ENCODE assay signal across 9 cellular contexts in the genomic region with DNA sequence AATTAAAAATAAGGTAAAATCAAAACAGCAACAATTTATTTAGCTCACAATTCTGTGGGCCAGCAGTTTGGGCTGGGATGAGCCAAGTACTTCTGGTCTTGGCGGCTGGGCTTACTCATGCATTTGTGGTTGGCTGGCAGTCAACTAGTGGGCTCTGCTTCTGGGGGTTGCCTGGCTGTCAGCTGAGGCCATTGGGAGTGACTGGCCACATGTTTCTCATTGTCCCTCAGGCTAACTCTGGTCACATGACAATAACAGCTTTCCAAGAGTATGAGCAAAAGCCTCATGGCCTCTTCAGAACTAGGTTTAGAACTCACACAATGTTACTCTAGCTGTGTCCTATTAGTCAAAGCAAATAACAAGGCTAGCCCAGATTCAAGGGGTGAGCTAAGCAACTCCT. TPM values are rescaled to one million over a fixed set of nuclear protein-coding genes. Genes with fewer than 3 reads are reported as not detected.
DNase-seq lines count a peak whose midpoint lies in the region; ATAC-seq lines count a peak whose summit lies in the region.
"Had no signal": no experiment of that assay in that cellular context is flagged by ENCODE, and none has a peak within 500 bp of the region (broad histone marks: within the 10 kb centered on the region; RNA-seq: fewer than 3 reads in every experiment).

No MANE protein-coding gene starts in this region.

- no peaks in the 10 kb centered on the region for H3K36me3 ChIP-seq in effector memory CD4-positive, alpha-beta T cell (ENCODE audit: control insufficient read depth, insufficient read depth, low read length)

- ATAC-seq in GM21786 (IDR thresholded peaks at IDR 0.05; ENCODE audit: unreplicated experiment) = no peak

- no peaks in the 10 kb centered on the region for H3K9me3 ChIP-seq in effector memory CD4-positive, alpha-beta T cell (ENCODE audit: control insufficient read depth, low read length)

- H3K27me3 ChIP-seq in effector memory CD4-positive, alpha-beta T cell (replicated peaks; ENCODE audit: control insufficient read depth, insufficient read depth, low read length, poor library complexity, severe bottlenecking) = peaks cover 11% of the 10 kb centered on the region

- peak; percentile 17 for DNase-seq in GOT3 (lab: John Stamatoyannopoulos, UW)
- peak; percentile 98 for DNase-seq in RPMI7951 (ENCODE audit: low read depth)
- peak; percentile 97 for DNase-seq in fibroblast of peridontal ligament (ENCODE audit: extremely low read depth)
- peak in 2 of 3 experiments; percentile 11 to 43 for DNase-seq in stimulated activated CD4-positive, alpha-beta T cell treated with anti-CD3 and anti-CD28 coated beads, TNF-alpha, amount 100 ng/mL, for 24 hours (ENCODE audit: low read depth in 3 of 3)
- DNase-seq in NCI-H1930 (lab: John Stamatoyannopoulos, UW) = no peak
- DNase-seq in effector memory CD4-positive, alpha-beta T cell = no peak
- no peak for DNase-seq in NCI-H1417 treated with DMSO at 0.1 percent for 48 hours (lab: John Stamatoyannopoulos, UW)
- DNase-seq: naive B cell had no signal

- H3K27ac ChIP-seq in effector memory CD4-positive, alpha-beta T cell (ENCODE audit: insufficient read depth, low read length, poor library complexity, severe bottlenecking) = no peak overlapping the region

- no peak overlapping the region for H3K4me3 ChIP-seq in effector memory CD4-positive, alpha-beta T cell (ENCODE audit: insufficient read depth, low read depth, low read length, poor library complexity, severe bottlenecking)

- peaks cover 7% of the 10 kb centered on the region for H3K4me1 ChIP-seq in effector memory CD4-positive, alpha-beta T cell (ENCODE audit: control insufficient read depth, insufficient read depth, low read length, poor library complexity, severe bottlenecking)

RNA-seq across cellular contexts. Expression of gene CHIA, which starts 15.6 kb away (rescaled TPM):
- not detected in 2 replicates for total RNA-seq in RPMI7951 (2014; rRNA removed; shearing (Covaris generic))

RNA-seq across cellular contexts. Expression of gene CHI3L2, which starts 47.6 kb away (rescaled TPM):
- total RNA-seq in RPMI7951 (2014; rRNA removed; shearing (Covaris generic)) = 2.6 and 5.5 TPM in 2 replicates

Comparison
In these comparisons a context has a peak if more than half of its experiments do, and no peak if none do; other contexts are left out.
1. DNase-seq: peak in GOT3 (single experiment), RPMI7951 (single experiment), fibroblast of peridontal ligament (single experiment) and stimulated activated CD4-positive, alpha-beta T cell treated with anti-CD3 and anti-CD28 coated beads, TNF-alpha, amount 100 ng/mL, for 24 hours (2 of 3); none in NCI-H1930 (0 of 2), effector memory CD4-positive, alpha-beta T cell (0 of 3) and NCI-H1417 treated with DMSO at 0.1 percent for 48 hours (single experiment).